In genomic region chr21:44931137-44931500, GRCh38 we compare ENCODE assay signal across 9 cellular contexts. TPM values are rescaled to one million over a fixed set of nuclear protein-coding genes. Genes with fewer than 3 reads are reported as not detected.
DNase-seq lines count a peak whose midpoint lies in the region; ATAC-seq and TF ChIP-seq lines count a peak whose summit lies in the region.
"Had no signal": no experiment of that assay in that cellular context is flagged by ENCODE, and none has a peak within 500 bp of the region (broad histone marks: within the 10 kb centered on the region; RNA-seq: fewer than 3 reads in every experiment).

No MANE protein-coding gene starts in this region.

- H3K4me1 ChIP-seq in neural progenitor cell = peaks cover 21% of the 10 kb centered on the region

- peak overlapping the region; percentile 82 for H3K4me3 ChIP-seq in GM12865 (ENCODE audit: low read depth, low read length)
- peak overlapping the region; percentile 47 for H3K4me3 ChIP-seq in neural progenitor cell

- no peak overlapping the region for H3K9ac ChIP-seq in neural progenitor cell

- no peak overlapping the region for H2AFZ ChIP-seq in neural progenitor cell (replicated peaks)

- H3K4me1 Mint-ChIP-seq in central memory CD8-positive, alpha-beta T cell = peaks cover 52% of the 10 kb centered on the region
- peaks cover 35% of the 10 kb centered on the region for H3K4me1 Mint-ChIP-seq in neural progenitor cell

- H3K4me2 ChIP-seq in neural progenitor cell = peak overlapping the region; percentile 90

- no peak overlapping the region for H3K27ac ChIP-seq in neural progenitor cell

- H3K36me3 ChIP-seq in neural progenitor cell = no peaks in the 10 kb centered on the region

- no peaks in the 10 kb centered on the region for H3K79me2 ChIP-seq in neural progenitor cell (ENCODE audit: low read depth)

- no peaks in the 10 kb centered on the region for H3F3A ChIP-seq in neural progenitor cell (ENCODE audit: low read depth)

- no peak for TF ChIP-seq CTCF in GM12865 (IDR thresholded peaks at IDR 0.05; ENCODE audit: insufficient read depth, low read depth, low read length, missing control alignments)
- TF ChIP-seq CTCF in neural progenitor cell (IDR thresholded peaks at IDR 0.05) = no peak

- DNase-seq in GM12865 (ENCODE audit: low read depth) = peak; percentile 86
- DNase-seq in MV-4-11 (lab: John Stamatoyannopoulos, UW) = peak; percentile 81
- no peak for DNase-seq in central memory CD8-positive, alpha-beta T cell (ENCODE audit: low spot score in 2 of 2)
- no peak for DNase-seq in neural progenitor cell (ENCODE audit: low spot score)
- no peak for DNase-seq in activated gamma-delta T cell (lab: John Stamatoyannopoulos, UW)
- no peak for DNase-seq in mesenteric fat pad (ENCODE audit: low spot score)

- H3K9me3 ChIP-seq in neural progenitor cell (ENCODE audit: low read depth) = no peaks in the 10 kb centered on the region

- peaks cover 11% of the 10 kb centered on the region for H4K20me1 ChIP-seq in neural progenitor cell (ENCODE audit: low read depth)

- peak overlapping the region; percentile 93 for H3K27ac Mint-ChIP-seq in central memory CD8-positive, alpha-beta T cell (ENCODE audit: low read depth)
- H3K27ac Mint-ChIP-seq in neural progenitor cell = no peak overlapping the region

- no peaks in the 10 kb centered on the region for H3K27me3 Mint-ChIP-seq in central memory CD8-positive, alpha-beta T cell
- peaks cover 39% of the 10 kb centered on the region for H3K27me3 Mint-ChIP-seq in neural progenitor cell (ENCODE audit: insufficient read depth, low read depth)

- H3K4me3 Mint-ChIP-seq in central memory CD8-positive, alpha-beta T cell = peak overlapping the region; percentile 93
- H3K4me3 Mint-ChIP-seq in neural progenitor cell = peak overlapping the region; percentile 75

- ATAC-seq in central memory CD8-positive, alpha-beta T cell (replicated peaks; ENCODE audit: extremely low read depth, poor library complexity, severe bottlenecking) = no peak
- ATAC-seq in GM19035 (IDR thresholded peaks at IDR 0.05; ENCODE audit: unreplicated experiment) (no peak), HG03045 (IDR thresholded peaks at IDR 0.05; ENCODE audit: unreplicated experiment) (no peak)

- H3K36me3 Mint-ChIP-seq in central memory CD8-positive, alpha-beta T cell (ENCODE audit: insufficient read depth) = peaks cover 6% of the 10 kb centered on the region
- H3K36me3 Mint-ChIP-seq in neural progenitor cell = peaks cover 2% of the 10 kb centered on the region

- H3K27me3 ChIP-seq in neural progenitor cell = peaks cover 87% of the 10 kb centered on the region

- no peaks in the 10 kb centered on the region for H3K9me3 Mint-ChIP-seq in central memory CD8-positive, alpha-beta T cell
- H3K9me3 Mint-ChIP-seq in neural progenitor cell = no peaks in the 10 kb centered on the region

RNA-seq across cellular contexts. Expression of gene SLX9, which starts 8.7 kb away (rescaled TPM):
- total RNA-seq in neural progenitor cell (ENCODE audit: low replicate concordance) = 4.7 and 17.1 TPM in 2 replicates
- 31.8 TPM for total RNA-seq in mesenteric fat pad

RNA-seq across cellular contexts. Expression of gene ITGB2, which starts 10.4 kb away (rescaled TPM):
- total RNA-seq in neural progenitor cell (ENCODE audit: low replicate concordance) = 0.09 TPM in 1 of 2 replicates, not detected in the other
- 131 TPM for total RNA-seq in mesenteric fat pad
- total RNA-seq: RPMI7951 had no signal

RNA-seq across cellular contexts. Expression of gene PTTG1IP, which starts 57.6 kb away (rescaled TPM):
- 162 and 192 TPM in 2 replicates for total RNA-seq in neural progenitor cell (ENCODE audit: low replicate concordance)
- 161 TPM for total RNA-seq in mesenteric fat pad

Comparison
In these comparisons a context has a peak if more than half of its experiments do, and no peak if none do; other contexts are left out.
1. DNase-seq: peak in GM12865 (single experiment) and MV-4-11 (single experiment); none in central memory CD8-positive, alpha-beta T cell (0 of 2), neural progenitor cell (single experiment), activated gamma-delta T cell (single experiment) and mesenteric fat pad (single experiment).
2. RNA of gene ITGB2, which starts 10.4 kb away (total RNA-seq): 131 TPM in mesenteric fat pad (single experiment); 0.09 TPM in neural progenitor cell; every median in the first group is over 100 times any median in the second.